ENCODE assay signal across 25 cellular contexts in genomic region chr2:10101491-10101890, GRCh38. TPM values are rescaled to one million over a fixed set of nuclear protein-coding genes. Genes with fewer than 3 reads are reported as not detected.
"Had no signal": no experiment of that assay in that cellular context is flagged by ENCODE, and none has a peak within 500 bp of the region (broad histone marks: within the 10 kb centered on the region; RNA-seq: fewer than 3 reads in every experiment).

No MANE protein-coding gene starts in this region.

- ATAC-seq: activated CD8-positive, alpha-beta memory T cell treated with anti-CD3 and anti-CD28 coated beads, Interleukin-2, amount 10 ng/mL, durations not matched to agents 7 days and 5 days; activated CD8-positive, alpha-beta T cell treated with anti-CD3 and anti-CD28 coated beads for 36 hours; activated naive CD4-positive, alpha-beta T cell treated with anti-CD3 and anti-CD28 coated beads, Interleukin-2, amount 50 U/mL, for 72 hours; foreskin keratinocyte; left ventricle myocardium superior; natural killer cell treated with Interleukin-12 subunit alpha and Interleukin-12 subunit beta and Interleukin-15 and Interleukin-18, amount 100 ng/mL, for 72 hours; sciatic nerve; T-cell had no signal

- H3K27me3 ChIP-seq: ascending aorta, foreskin keratinocyte, testis, upper lobe of left lung had no signal

- H3K4me3 ChIP-seq: ascending aorta, testis, upper lobe of left lung had no signal

- H3K27ac ChIP-seq: ascending aorta, foreskin keratinocyte, testis, upper lobe of left lung, WERI-Rb-1 had no signal

- H3K9me3 ChIP-seq: ascending aorta, testis, upper lobe of left lung had no signal

- H3K4me1 ChIP-seq: testis had no signal

- DNase-seq: activated CD4-positive, alpha-beta T cell treated with anti-CD3 and anti-CD28 coated beads, Interleukin-2, amount 10 ng/mL, durations not matched to agents 7 days and 5 days; activated CD4-positive, CD25-positive, alpha-beta regulatory T cell treated with anti-CD3 and anti-CD28 coated beads, Interleukin-2, amount 50 U/mL, for 72 hours; activated CD8-positive, alpha-beta memory T cell treated with anti-CD3 and anti-CD28 coated beads, Interleukin-2, amount 10 ng/mL, durations not matched to agents 7 days and 5 days; activated CD8-positive, alpha-beta T cell treated with anti-CD3 and anti-CD28 coated beads for 36 hours; activated gamma-delta T cell treated with Interleukin-2 at 50 U/mL for 16 hours; central memory CD4-positive, alpha-beta T cell; effector memory CD4-positive, alpha-beta T cell; foreskin keratinocyte; glutamatergic neuron; hippocampal formation; left ventricle myocardium superior; mammary epithelial cell; nucleus accumbens; small intestine; stimulated activated CD4-positive, alpha-beta T cell treated with anti-CD3 and anti-CD28 coated beads, Interleukin-15, amount 100 ng/mL, for 24 hours; stimulated activated CD8-positive, alpha-beta memory T cell treated with anti-CD3 and anti-CD28 coated beads, Interleukin-4, amount 100 ng/mL, for 48 hours; stimulated activated naive CD4-positive, alpha-beta T cell; T-cell; testis; upper lobe of left lung; WERI-Rb-1 had no signal

- H3K36me3 ChIP-seq: ascending aorta, upper lobe of left lung, WERI-Rb-1 had no signal

RNA-seq across cellular contexts. Expression of gene RRM2, which starts 21.0 kb away (rescaled TPM):
- total RNA-seq: ascending aorta had no signal

RNA-seq across cellular contexts. Expression of gene CYS1, which starts 21.3 kb away (rescaled TPM):
- total RNA-seq: activated naive CD4-positive, alpha-beta T cell treated with anti-CD3 and anti-CD28 coated beads, Interleukin-2, amount 50 U/mL, for 72 hours; T-cell had no signal
